Comparison of ENCODE assay signal across 13 cellular contexts in genomic region chr5:119238265-119239118, GRCh38.
"Had no signal": no experiment of that assay in that cellular context is flagged by ENCODE, and none has a peak within 500 bp of the region (broad histone marks: within the 10 kb centered on the region; RNA-seq: fewer than 3 reads in every experiment).

No MANE protein-coding gene starts in this region.

- ATAC-seq: left colon had no signal

- FAIRE-seq: bronchial epithelial cell had no signal

- H3K9me3 ChIP-seq: SJCRH30, tibial artery had no signal

- H3K4me1 ChIP-seq: SJCRH30, tibial artery had no signal

- H3K4me3 Mint-ChIP-seq: endodermal cell, immature natural killer cell had no signal

- H3K4me3 ChIP-seq: lung, SJCRH30, tibial artery had no signal

- H3K27ac ChIP-seq: SJCRH30, tibial artery had no signal

- DNase-seq: activated CD4-positive, alpha-beta T cell treated with anti-CD3 and anti-CD28 coated beads for 1 hour; anterior cingulate cortex; endodermal cell; immature natural killer cell; left colon; midbrain; retina; SJCRH30; SW 1271; T1000; tibial artery had no signal

- H3K27ac Mint-ChIP-seq: endodermal cell had no signal

- H3K27me3 ChIP-seq: SJCRH30, tibial artery had no signal

- H3K9me3 Mint-ChIP-seq: endodermal cell, immature natural killer cell had no signal

- H3K36me3 ChIP-seq: SJCRH30 had no signal

- H3K4me1 Mint-ChIP-seq: endodermal cell, immature natural killer cell had no signal
